ENCODE assay signal across 15 cellular contexts in genomic region chr1:235817101-235817725, GRCh38.
"Had no signal": no experiment of that assay in that cellular context is flagged by ENCODE, and none has a peak within 500 bp of the region (broad histone marks: within the 10 kb centered on the region; RNA-seq: fewer than 3 reads in every experiment).

No MANE protein-coding gene starts in this region.

- H3K36me3 Mint-ChIP-seq: naive B cell had no signal

- DNase-seq: activated CD4-positive, alpha-beta T cell treated with anti-CD3 and anti-CD28 coated beads, Interleukin-2, amount 50 U/mL, for 4 hours; activated gamma-delta T cell; activated T-cell treated with anti-CD3 and anti-CD28 coated beads, Interleukin-2, amount 50 U/mL, for 48 hours; dorsolateral prefrontal cortex; glutamatergic neuron; left cardiac atrium; lower lobe of right lung; naive B cell; stimulated activated CD4-positive, alpha-beta T cell treated with anti-CD3 and anti-CD28 coated beads, Interleukin-4, amount 100 ng/mL, for 4 hours; tibial artery; uterus had no signal

- H3K27me3 Mint-ChIP-seq: naive B cell had no signal

- ATAC-seq: esophagus mucosa, left cardiac atrium, lower lobe of right lung had no signal

- H3K4me3 Mint-ChIP-seq: naive B cell had no signal

- H3K9me3 ChIP-seq: ascending aorta, lower lobe of right lung, right atrium auricular region, tibial artery, uterus had no signal

- H3K27me3 ChIP-seq: ascending aorta, dorsolateral prefrontal cortex, right atrium auricular region, tibial artery, uterus had no signal

- H3K9me3 Mint-ChIP-seq: naive B cell had no signal

- H3K4me3 ChIP-seq: ascending aorta, dorsolateral prefrontal cortex, lower lobe of right lung, right atrium auricular region, skin epidermis, tibial artery, uterus had no signal

- H3K27ac ChIP-seq: ascending aorta, dorsolateral prefrontal cortex, lower lobe of right lung, right atrium auricular region, skin epidermis, tibial artery, uterus had no signal

- H3K4me1 ChIP-seq: ascending aorta, lower lobe of right lung, right atrium auricular region, uterus had no signal
